ENCODE assay signal across 21 cellular contexts in genomic region chr6:6201200-6201599, GRCh38.
DNase-seq lines count a peak whose midpoint lies in the region; ATAC-seq, FAIRE-seq and TF ChIP-seq lines count a peak whose summit lies in the region.
"Had no signal": no experiment of that assay in that cellular context is flagged by ENCODE, and none has a peak within 500 bp of the region (broad histone marks: within the 10 kb centered on the region; RNA-seq: fewer than 3 reads in every experiment).

No MANE protein-coding gene starts in this region.

- H3K27me3 Mint-ChIP-seq in nephron progenitor cell (ENCODE audit: low read depth, poor library complexity) = peaks cover 9% of the 10 kb centered on the region

- SMC1A ChIA-PET in GM12878 (lab: Charles Lee; ENCODE audit: uncharacterized antibody, unreplicated experiment) = no interaction called here

- no peak for TF ChIP-seq POLR2A in GM12878 (IDR thresholded peaks at IDR 0.05; ENCODE audit: low read depth, low read length)

- no peak for TF ChIP-seq EP300 in GM12878 (IDR thresholded peaks at IDR 0.05; ENCODE audit: borderline replicate concordance in 1 of 2, control insufficient read depth in 1 of 2, low read depth in 2 of 2, low read length in 2 of 2)

- no peaks in the 10 kb centered on the region for H3K79me2 ChIP-seq in GM12878 (ENCODE audit: control insufficient read depth, insufficient read depth, low read length)

- no peak for DNase-seq in Right ventricle myocardium inferior (ENCODE audit: missing footprints)
- DNase-seq in left ventricle myocardium inferior = no peak
- DNase-seq in GM12865 (ENCODE audit: low read depth) = peak; percentile 19
- peak; percentile 13 for DNase-seq in GM12878 (ENCODE audit: low read depth, low spot score)
- DNase-seq in sciatic nerve (ENCODE audit: low spot score) = no peak
- no peak for DNase-seq in nephron progenitor cell
- DNase-seq: 8988T, DMS153, DMS79, GDM1, GM23248, IMR-90 had no signal

- no peak overlapping the region for H3K4me2 ChIP-seq in GM12878 (ENCODE audit: control insufficient read depth, insufficient read depth)
- H3K4me2 ChIP-seq: BLaER1 had no signal

- no peak overlapping the region for H3K27ac ChIP-seq in left ventricle myocardium inferior (replicated peaks)
- no peak overlapping the region for H3K27ac ChIP-seq in GM12878 (ENCODE audit: control insufficient read depth, insufficient read depth)
- H3K27ac ChIP-seq: BLaER1, GM23248 had no signal

- H3K4me3 ChIP-seq in left ventricle myocardium inferior = no peak overlapping the region
- H3K4me3 ChIP-seq in GM12865 (ENCODE audit: low read depth, low read length) = no peak overlapping the region
- no peak overlapping the region for H3K4me3 ChIP-seq in GM12878
- H3K4me3 ChIP-seq: BLaER1, GM23248, HAP-1, K562 had no signal

- H3K4me3 Mint-ChIP-seq in nephron progenitor cell = no peak overlapping the region
- H3K4me3 Mint-ChIP-seq: CD14-positive monocyte had no signal

- intact Hi-C loops in Right ventricle myocardium inferior (cut with DNase I) (no loop called here), left ventricle myocardium inferior (cut with micrococcal nuclease) (no loop called here), GM12878 (cut with micrococcal nuclease; ENCODE audit: unreplicated experiment) (no loop called here), sciatic nerve (cut with DNase I) (no loop called here)

- H3K36me3 ChIP-seq in left ventricle myocardium inferior = no peaks in the 10 kb centered on the region
- no peaks in the 10 kb centered on the region for H3K36me3 ChIP-seq in GM12878 (ENCODE audit: control insufficient read depth in 2 of 2, insufficient read depth in 2 of 2, low read length in 1 of 2)
- H3K36me3 ChIP-seq: BLaER1, HAP-1 had no signal

- CTCF ChIA-PET in GM12878 (lab: Yijun Ruan, JAX) = interaction anchor here (1.8 kb wide), 1 partner anchor 20 kb away, joined by 5 read pairs; no protein-coding TSS in a partner anchor

- no peak overlapping the region for H2AFZ ChIP-seq in GM12878 (ENCODE audit: control insufficient read depth, low read depth, low read length)
- H2AFZ ChIP-seq: GM23248 had no signal

- no peaks in the 10 kb centered on the region for H3K36me3 Mint-ChIP-seq in nephron progenitor cell (ENCODE audit: low read depth)
- H3K36me3 Mint-ChIP-seq: CD4-positive, alpha-beta memory T cell had no signal

- H3K9me3 ChIP-seq in left ventricle myocardium inferior (replicated peaks) (no peaks in the 10 kb centered on the region), GM12878 (replicated peaks; ENCODE audit: control insufficient read depth, insufficient read depth, low read length) (no peaks in the 10 kb centered on the region)
- H3K9me3 ChIP-seq: BLaER1, HAP-1 had no signal

- RAD21 ChIA-PET in GM12878 (lab: Charles Lee; ENCODE audit: unreplicated experiment) = no interaction called here

- ATAC-seq in Right ventricle myocardium inferior (peak; percentile 51), GM12878 (peak; percentile 92), sciatic nerve (peak; percentile 61), GM19452 (IDR thresholded peaks at IDR 0.05; ENCODE audit: unreplicated experiment) (no peak), GM21737 (IDR thresholded peaks at IDR 0.05; ENCODE audit: unreplicated experiment) (no peak)
- ATAC-seq: K562 had no signal

- H3K9ac ChIP-seq in GM12878 (ENCODE audit: control insufficient read depth, insufficient read depth, low read length) = no peak overlapping the region
- H3K9ac ChIP-seq: BLaER1, GM23248 had no signal

- no peaks in the 10 kb centered on the region for H4K20me1 ChIP-seq in GM12878 (ENCODE audit: control insufficient read depth, insufficient read depth)
- H4K20me1 ChIP-seq: BLaER1 had no signal

- POLR2A ChIA-PET in GM12878 (lab: Charles Lee) = no interaction called here

- WGBS in GM12878 (ENCODE audit: insufficient coverage, insufficient replicate concordance, low lambda C conversion rate, missing lambda C conversion rate) = 2% methylated on average over 4 of the region's 4 CpGs

- TF ChIP-seq CTCF in left ventricle myocardium inferior (IDR thresholded peaks at IDR 0.05; ENCODE audit: borderline replicate concordance) (no peak), GM12865 (IDR thresholded peaks at IDR 0.05; ENCODE audit: insufficient read depth, low read depth, low read length, missing control alignments) (no peak), GM12878 (IDR thresholded peaks at IDR 0.05 in 2 of 3, conservative IDR thresholded peaks at IDR 0.05 in 1 of 3; ENCODE audit: control insufficient read depth in 2 of 3, extremely low read depth in 1 of 3, insufficient read depth in 1 of 3, low read depth in 3 of 3, low read length in 3 of 3) (no peak), nephron progenitor cell (IDR thresholded peaks at IDR 0.05) (no peak)

- no peaks in the 10 kb centered on the region for H3K9me3 Mint-ChIP-seq in nephron progenitor cell
- H3K9me3 Mint-ChIP-seq: CD14-positive monocyte had no signal

- no peak for TF ChIP-seq RAD21 in GM12878 (IDR thresholded peaks at IDR 0.05; ENCODE audit: insufficient read depth, low read depth, low read length)

- in situ Hi-C loops in GM12878 (cut with MboI) = no loop called here

- peak; percentile 27 for FAIRE-seq in GM12878 (lab: Jason Lieb, UNC)
- FAIRE-seq: GM12891, HTR-8/SVneo, K562 had no signal

- H3K4me1 Mint-ChIP-seq in nephron progenitor cell = peaks cover 25% of the 10 kb centered on the region
- H3K4me1 Mint-ChIP-seq: CD4-positive, alpha-beta memory T cell had no signal

- no TSS peak for BruUV-seq in GM12878 (replicated peaks; lab: Mats Ljungman, UMichigan)

- H3K27me3 ChIP-seq in left ventricle myocardium inferior (ENCODE audit: low read depth) = peaks cover 18% of the 10 kb centered on the region
- H3K27me3 ChIP-seq in GM12878 (replicated peaks in 1 of 2; ENCODE audit: control insufficient read depth in 2 of 2, insufficient read depth in 2 of 2, low read length in 1 of 2) = no peaks in the 10 kb centered on the region
- H3K27me3 ChIP-seq: BLaER1 had no signal

- H3K4me1 ChIP-seq in left ventricle myocardium inferior (no peaks in the 10 kb centered on the region), GM12878 (ENCODE audit: control insufficient read depth, insufficient read depth, low read length) (no peaks in the 10 kb centered on the region; the same call in 1 of the 2 replicates)
- H3K4me1 ChIP-seq: BLaER1, HAP-1 had no signal

- H3K27ac Mint-ChIP-seq in nephron progenitor cell = no peak overlapping the region
- H3K27ac Mint-ChIP-seq: CD4-positive, alpha-beta memory T cell had no signal

TF ChIP-seq in GM12878, 131 proteins besides CTCF, POLR2A, EP300 and RAD21:
- TF ChIP-seq POLR2AphosphoS2 (IDR thresholded peaks at IDR 0.05; ENCODE audit: low read depth, low read length) (no peak), CHD2 (IDR thresholded peaks at IDR 0.05; ENCODE audit: borderline replicate concordance, low read depth, low read length) (no peak), PKNOX1 (IDR thresholded peaks at IDR 0.05) (no peak), KAT2A (conservative IDR thresholded peaks at IDR 0.05; ENCODE audit: control insufficient read depth, low read depth, low read length) (no peak), CREB1 (IDR thresholded peaks at IDR 0.05; ENCODE audit: low read depth) (no peak), WRNIP1 (IDR thresholded peaks at IDR 0.05; ENCODE audit: borderline replicate concordance, low read depth, low read length) (no peak), BCLAF1 (IDR thresholded peaks at IDR 0.05) (no peak), CREM (IDR thresholded peaks at IDR 0.05; ENCODE audit: low read depth) (no peak), ZSCAN29 (IDR thresholded peaks at IDR 0.05) (no peak), MEF2B (IDR thresholded peaks at IDR 0.05; ENCODE audit: partially characterized antibody, poor library complexity, severe bottlenecking) (no peak), DPF2 (IDR thresholded peaks at IDR 0.05) (no peak), TCF12 (IDR thresholded peaks at IDR 0.05; ENCODE audit: low read depth, low read length) (no peak), MEF2A (IDR thresholded peaks at IDR 0.05; ENCODE audit: insufficient read depth, low read depth, low read length) (no peak), ZNF622 (IDR thresholded peaks at IDR 0.05) (no peak), STAT1 (conservative IDR thresholded peaks at IDR 0.05) (no peak), RCOR1 (conservative IDR thresholded peaks at IDR 0.05; ENCODE audit: low read depth, low read length) (no peak), NFYA (IDR thresholded peaks at IDR 0.05; ENCODE audit: borderline replicate concordance, low read depth, low read length) (no peak), CEBPB (IDR thresholded peaks at IDR 0.05; ENCODE audit: borderline replicate concordance in 1 of 2, low read depth in 2 of 2, low read length in 2 of 2) (no peak)

Comparison
In these comparisons a context has a peak if more than half of its experiments do, and no peak if none do; other contexts are left out.
1. ATAC-seq: peak in Right ventricle myocardium inferior (single experiment), GM12878 (single experiment) and sciatic nerve (single experiment); none in GM19452 (single experiment) and GM21737 (single experiment).
2. DNase-seq: peak in GM12865 (single experiment) and GM12878 (single experiment); none in Right ventricle myocardium inferior (single experiment), left ventricle myocardium inferior (single experiment), sciatic nerve (single experiment) and nephron progenitor cell (single experiment).